ENCODE assay signal across 16 cellular contexts in the genomic region with DNA sequence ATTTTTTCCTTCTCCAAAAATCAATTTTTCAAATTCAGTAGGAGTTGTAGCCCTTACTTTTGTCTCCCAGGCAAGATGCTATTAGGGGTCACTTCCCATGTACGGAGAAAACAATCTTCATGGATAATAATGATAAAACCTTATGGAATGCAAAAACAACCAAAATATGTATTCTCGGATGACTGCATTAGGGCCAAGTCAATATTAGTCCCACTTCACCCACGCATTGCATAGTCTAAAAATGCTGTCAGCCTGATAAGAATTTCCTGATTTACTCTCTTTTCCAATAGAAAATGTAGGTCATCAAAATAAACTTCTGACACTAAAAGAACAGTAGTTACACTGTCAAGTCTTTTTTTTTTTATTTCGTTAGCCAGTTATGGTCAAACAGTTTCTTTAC. TPM values are rescaled to one million over a fixed set of nuclear protein-coding genes. Genes with fewer than 3 reads are reported as not detected.
DNase-seq lines count a peak whose midpoint lies in the region; ATAC-seq and TF ChIP-seq lines count a peak whose summit lies in the region.
"Had no signal": no experiment of that assay in that cellular context is flagged by ENCODE, and none has a peak within 500 bp of the region (broad histone marks: within the 10 kb centered on the region; RNA-seq: fewer than 3 reads in every experiment).

No MANE protein-coding gene starts in this region.

- H3K4me3 ChIP-seq in WI38 (ENCODE audit: low read depth, low read length) (peak overlapping the region; percentile 92), fibroblast of pulmonary artery (replicated peaks; ENCODE audit: low read depth, low read length) (peak overlapping the region; percentile 87), sigmoid colon (peak overlapping the region; percentile 3 to 81 (median 47))

- H3K27me3 ChIP-seq in sigmoid colon, result no peaks in the 10 kb centered on the region

- TF ChIP-seq CTCF in WI38 (IDR thresholded peaks at IDR 0.05; ENCODE audit: low read depth, low read length) (no peak), fibroblast of pulmonary artery (IDR thresholded peaks at IDR 0.05; ENCODE audit: low read length, missing control alignments) (no peak), sigmoid colon (IDR thresholded peaks at IDR 0.05) (no peak)

- intact Hi-C loops in sigmoid colon (cut with DNase I), result no loop called here
- intact Hi-C loops in head of caudate nucleus (cut with DNase I), result no loop called here

- H3K36me3 ChIP-seq in sigmoid colon, result no peaks in the 10 kb centered on the region
- H3K36me3 ChIP-seq: stomach had no signal

- no peak for TF ChIP-seq POLR2A in sigmoid colon (IDR thresholded peaks at IDR 0.05)

- no peaks in the 10 kb centered on the region for H3K9me3 ChIP-seq in sigmoid colon
- H3K9me3 ChIP-seq: stomach had no signal

- H3K4me1 ChIP-seq in sigmoid colon, result peaks cover 0 to 57% (median 34%) of the 10 kb centered on the region in 4 donors

- DNase-seq in DMS114 treated with DMSO at 0.1 percent for 48 hours (lab: John Stamatoyannopoulos, UW; ENCODE audit: unreplicated experiment), result peak; percentile 65
- DNase-seq in fibroblast of pulmonary artery (ENCODE audit: low read depth), result peak; percentile 95
- no peak for DNase-seq in sigmoid colon
- no peak for DNase-seq in head of caudate nucleus
- no peak for DNase-seq in NCI-H510A (lab: John Stamatoyannopoulos, UW)
- no peak for DNase-seq in kidney tubule cell (ENCODE audit: low spot score)
- DNase-seq: activated CD4-positive, alpha-beta T cell treated with anti-CD3 and anti-CD28 coated beads for 4 hours; activated gamma-delta T cell; CD4-positive, alpha-beta T cell; H9; Karpas-422; SIG-M5; stomach had no signal

- ATAC-seq in HG03039 (IDR thresholded peaks at IDR 0.05; ENCODE audit: unreplicated experiment), result no peak

- TF ChIP-seq EP300 in sigmoid colon (IDR thresholded peaks at IDR 0.05), result no peak

- WGBS in sigmoid colon, 2 donors, result 77 to 78% methylated on average over 4 of the region's 4 CpGs

- H3K27ac ChIP-seq in sigmoid colon, result peak overlapping the region; percentile 69 to 98 (median 90)

RNA-seq across cellular contexts. Expression of a gene that starts 2.7 kb away (rescaled TPM):
- total RNA-seq in sigmoid colon, result 10 to 100 TPM; 24.0 to 35.0 (median 31.6) TPM
- polyA plus RNA-seq in sigmoid colon, result 1 to 10 TPM in 2 of 3 donors, under 1 TPM in 1; 0.23 to 4.8 (median 1.4) TPM
- total RNA-seq: CD4-positive, alpha-beta T cell; dermis microvascular lymphatic vessel endothelial cell had no signal

Comparison
In these comparisons a context has a peak if more than half of its experiments do, and no peak if none do; other contexts are left out.
1. DNase-seq: peak in DMS114 treated with DMSO at 0.1 percent for 48 hours (single experiment) and fibroblast of pulmonary artery (single experiment); none in sigmoid colon (single experiment), head of caudate nucleus (0 of 42), NCI-H510A (single experiment) and kidney tubule cell (single experiment).
2. Peak in every context shown above with its lines, with median percentiles within 50 percentile points of each other: H3K4me3 ChIP-seq.